Comparison of ENCODE assay signal across 8 cellular contexts in the genomic region with DNA sequence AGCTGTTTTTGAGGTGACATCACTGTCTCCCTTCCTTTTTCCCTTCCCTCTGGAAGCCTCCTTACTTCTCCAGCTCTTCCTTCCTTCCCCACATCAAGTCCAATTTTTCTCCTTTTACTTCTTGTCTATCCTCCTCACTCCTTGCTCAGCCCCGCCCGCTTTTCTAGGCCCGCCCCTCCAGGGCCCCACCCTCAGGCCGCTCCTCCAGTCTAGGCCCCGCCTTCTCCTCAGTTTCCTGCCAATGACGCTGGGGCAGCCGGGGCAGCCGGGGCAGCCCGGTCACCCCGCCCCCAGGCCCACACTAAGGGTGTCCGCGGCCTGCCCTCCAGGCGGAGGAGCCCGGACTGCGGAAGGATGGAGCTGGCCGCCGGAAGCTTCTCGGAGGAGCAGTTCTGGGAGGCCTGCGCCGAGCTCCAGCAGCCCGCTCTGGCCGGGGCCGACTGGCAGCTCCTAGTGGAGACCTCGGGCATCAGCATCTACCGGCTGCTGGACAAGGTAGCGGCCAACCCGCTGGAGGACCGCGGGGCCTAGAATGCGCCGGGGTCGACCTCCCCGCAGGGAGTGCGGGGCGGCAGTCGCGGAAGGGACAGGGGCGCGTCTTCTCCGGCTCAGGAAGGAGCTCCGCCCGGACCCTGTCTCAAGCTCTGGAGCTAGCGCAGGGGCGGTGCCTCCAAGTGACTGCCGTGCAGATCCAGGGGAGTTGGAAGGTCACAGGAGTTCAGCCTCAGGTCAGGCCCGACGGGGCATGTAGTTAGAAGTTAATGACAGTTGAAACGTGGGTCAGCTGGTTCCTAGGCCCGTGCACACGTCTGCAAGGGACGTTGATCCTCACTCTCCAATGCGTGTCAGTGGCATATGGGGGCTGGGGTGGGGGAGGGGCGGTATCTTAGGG. TPM values are rescaled to one million over a fixed set of nuclear protein-coding genes. Genes with fewer than 3 reads are reported as not detected.
DNase-seq lines count a peak whose midpoint lies in the region; ATAC-seq and TF ChIP-seq lines count a peak whose summit lies in the region.

A gene (plus strand): TSS at position 302 of the 892 bp plus-strand sequence. CDS start 53 bp downstream, at position 355.

- peak within 1 kb of the TSS; percentile 83 for H3K4me3 Mint-ChIP-seq in natural killer cell treated with Interleukin-12 subunit alpha and Interleukin-12 subunit beta and Interleukin-15 and Interleukin-18, amount 100 ng/mL, for 72 hours

- H3K9me3 Mint-ChIP-seq in natural killer cell treated with Interleukin-12 subunit alpha and Interleukin-12 subunit beta and Interleukin-15 and Interleukin-18, amount 100 ng/mL, for 72 hours = no peaks in the 10 kb centered on the region

- DNase-seq in DMS 273 (lab: John Stamatoyannopoulos, UW; ENCODE audit: unreplicated experiment) = peak; percentile 96
- DNase-seq in HUDEP-2 (lab: John Stamatoyannopoulos, UW; ENCODE audit: unreplicated experiment in 76 of 76) = peak in 74 of 76 experiments; percentile 19 to 97 (median 84)
- peak; percentile 93 for DNase-seq in RPMI7951 (ENCODE audit: low read depth)
- DNase-seq in activated T-helper 9 cell treated with anti-CD3 and anti-CD28 coated beads, Interleukin-2, amount 50 U/mL, for 16 hours (ENCODE audit: low read depth) = peak; percentile 73
- peak; percentile 93 for DNase-seq in fibroblast of pulmonary artery (ENCODE audit: low read depth)
- peak; percentile 97 for DNase-seq in natural killer cell treated with Interleukin-12 subunit alpha and Interleukin-12 subunit beta and Interleukin-15 and Interleukin-18, amount 100 ng/mL, for 72 hours (ENCODE audit: low spot score)
- peak; percentile 92 for DNase-seq in stimulated activated naive CD8-positive, alpha-beta T cell treated with anti-CD3 and anti-CD28 coated beads, Interleukin-15, Interleukin-2, amounts not matched to agents 100 U/mL and 50 U/mL, for 24 hours

- peaks cover 9 to 28% of the 10 kb centered on the region in 2 donors for H3K27me3 Mint-ChIP-seq in natural killer cell treated with Interleukin-12 subunit alpha and Interleukin-12 subunit beta and Interleukin-15 and Interleukin-18, amount 100 ng/mL, for 72 hours

- peak; percentile 99 for ATAC-seq in GM21390 (IDR thresholded peaks at IDR 0.05; ENCODE audit: unreplicated experiment)
- peak; percentile 99 for ATAC-seq in natural killer cell treated with Interleukin-12 subunit alpha and Interleukin-12 subunit beta and Interleukin-15 and Interleukin-18, amount 100 ng/mL, for 72 hours
- ATAC-seq in stimulated activated naive CD8-positive, alpha-beta T cell treated with anti-CD3 and anti-CD28 coated beads, Interleukin-15, Interleukin-2, amounts not matched to agents 100 U/mL and 50 U/mL, for 24 hours = peak; percentile 97

- H3K4me1 Mint-ChIP-seq in natural killer cell treated with Interleukin-12 subunit alpha and Interleukin-12 subunit beta and Interleukin-15 and Interleukin-18, amount 100 ng/mL, for 72 hours (ENCODE audit: low read depth in 2 of 2) = peaks cover 18% of the 10 kb centered on the region in 2 donors

- H3K4me3 ChIP-seq in fibroblast of pulmonary artery (replicated peaks; ENCODE audit: low read depth, low read length) = peak within 1 kb of the TSS; percentile 65

- peak within 1 kb of the TSS; percentile 42 to 66 for H3K27ac Mint-ChIP-seq in natural killer cell treated with Interleukin-12 subunit alpha and Interleukin-12 subunit beta and Interleukin-15 and Interleukin-18, amount 100 ng/mL, for 72 hours

- TF ChIP-seq CTCF in fibroblast of pulmonary artery (IDR thresholded peaks at IDR 0.05; ENCODE audit: low read length, missing control alignments) = peak; percentile 41

- peaks cover 5% of the 10 kb centered on the region for H3K36me3 Mint-ChIP-seq in natural killer cell treated with Interleukin-12 subunit alpha and Interleukin-12 subunit beta and Interleukin-15 and Interleukin-18, amount 100 ng/mL, for 72 hours

RNA-seq across cellular contexts. Expression of the gene that starts here (rescaled TPM):
- total RNA-seq in RPMI7951 (2014; rRNA removed; shearing (Covaris generic)) = 16.9 and 18.7 TPM in 2 replicates
- 10 to 100 TPM; 10.5 to 19.8 TPM for total RNA-seq in natural killer cell treated with Interleukin-12 subunit alpha and Interleukin-12 subunit beta and Interleukin-15 and Interleukin-18, amount 100 ng/mL, for 72 hours

Comparison
In these comparisons a context has a peak if more than half of its experiments do, and no peak if none do; other contexts are left out.
1. Peak in every context shown above with its lines: DNase-seq, ATAC-seq and H3K4me3 ChIP-seq.